ENCODE assay signal across 1 cellular context in the genomic region with DNA sequence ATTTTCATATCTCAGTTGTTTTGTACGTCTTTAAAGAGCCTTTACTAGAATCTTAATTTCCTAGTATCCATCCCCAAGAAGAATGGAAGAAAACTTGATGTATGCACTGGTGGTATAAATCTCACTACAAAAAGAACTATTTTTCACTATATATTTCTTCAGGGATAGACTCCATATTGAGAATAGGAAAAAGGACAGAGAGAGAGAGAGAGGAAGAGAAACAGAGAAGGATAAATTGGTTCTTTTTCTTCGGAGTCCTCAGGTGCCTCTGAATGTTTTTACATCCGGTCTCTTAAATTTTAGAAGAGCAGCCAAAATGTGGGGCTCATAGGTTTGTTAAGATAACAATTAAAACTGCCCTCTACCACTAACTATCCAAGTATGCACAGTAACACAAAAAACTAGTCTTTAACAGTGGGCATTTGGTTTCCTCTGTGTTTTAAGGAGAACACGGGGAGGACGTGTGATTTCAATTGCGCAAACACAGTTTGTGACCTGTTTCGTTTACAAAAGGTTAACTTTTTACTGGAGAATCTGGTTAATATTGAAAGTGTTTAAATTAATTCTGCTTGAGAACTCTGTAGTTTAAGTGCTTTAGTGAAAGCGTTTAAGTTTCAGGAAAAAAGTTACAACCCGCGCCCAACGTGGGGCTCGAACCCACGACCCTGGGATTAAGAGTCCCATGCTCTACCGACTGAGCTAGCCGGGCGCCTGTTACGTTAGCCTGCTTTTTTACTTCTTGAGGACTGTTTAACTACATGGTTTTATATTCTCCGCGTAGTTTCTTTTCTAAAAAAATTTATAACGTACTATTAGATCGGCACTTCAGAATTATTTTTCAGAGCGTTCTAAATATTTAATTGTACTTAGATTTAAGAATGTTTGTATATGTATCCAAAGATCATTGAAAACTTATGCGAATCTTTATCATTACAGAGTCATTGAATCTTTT.
A peak's percentile ranks its signal among the peaks of the same experiment; 100 is the strongest.
TF ChIP-seq lines count a peak whose summit lies in the region.

No MANE protein-coding gene starts in this region.

TF ChIP-seq in liver, 16 proteins besides CTCF, POLR2A, EP300 and RAD21 (continued from another document):
- TF ChIP-seq, protein P1, sequence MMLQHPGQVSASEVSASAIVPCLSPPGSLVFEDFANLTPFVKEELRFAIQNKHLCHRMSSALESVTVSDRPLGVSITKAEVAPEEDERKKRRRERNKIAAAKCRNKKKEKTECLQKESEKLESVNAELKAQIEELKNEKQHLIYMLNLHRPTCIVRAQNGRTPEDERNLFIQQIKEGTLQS (IDR thresholded peaks at IDR 0.05): peak; percentile 100
- TF ChIP-seq NR2F2 (IDR thresholded peaks at IDR 0.05) (peak; percentile 48), RXRA (IDR thresholded peaks at IDR 0.05) (peak; percentile 3 to 83), HNF4A (conservative IDR thresholded peaks at IDR 0.05) (peak in 1 of 2 donors; percentile 46), GABPA (IDR thresholded peaks at IDR 0.05 in 1 of 2, conservative IDR thresholded peaks at IDR 0.05 in 1 of 2) (peak in 1 of 2 donors; percentile 16), YY1 (IDR thresholded peaks at IDR 0.05) (peak; percentile 63)
- TF ChIP-seq, protein P2, sequence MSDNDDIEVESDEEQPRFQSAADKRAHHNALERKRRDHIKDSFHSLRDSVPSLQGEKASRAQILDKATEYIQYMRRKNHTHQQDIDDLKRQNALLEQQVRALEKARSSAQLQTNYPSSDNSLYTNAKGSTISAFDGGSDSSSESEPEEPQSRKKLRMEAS (IDR thresholded peaks at IDR 0.05): peak; percentile 60
